Comparison of ENCODE assay signal across 8 cellular contexts in genomic region chr2:66433945-66434678, GRCh38. TPM values are rescaled to one million over a fixed set of nuclear protein-coding genes. Genes with fewer than 3 reads are reported as not detected.
DNase-seq lines count a peak whose midpoint lies in the region; ATAC-seq and TF ChIP-seq lines count a peak whose summit lies in the region.

No MANE protein-coding gene starts in this region.

- H3K9me3 Mint-ChIP-seq in activated naive CD4-positive, alpha-beta T cell treated with anti-CD3 and anti-CD28 coated beads, Interleukin-2, amount 10 ng/mL, durations not matched to agents 7 days and 5 days, result no peaks in the 10 kb centered on the region
- H3K9me3 Mint-ChIP-seq in effector memory CD8-positive, alpha-beta T cell, result no peaks in the 10 kb centered on the region
- no peaks in the 10 kb centered on the region for H3K9me3 Mint-ChIP-seq in memory B cell

- no peaks in the 10 kb centered on the region for H3K9me3 ChIP-seq in HUES6 (ENCODE audit: control insufficient read depth, insufficient read depth, low read depth, low read length)
- H3K9me3 ChIP-seq in RWPE2 (ENCODE audit: severe bottlenecking), result no peaks in the 10 kb centered on the region
- peaks cover 2% of the 10 kb centered on the region for H3K9me3 ChIP-seq in thymus (ENCODE audit: control insufficient read depth)

- H3K27ac Mint-ChIP-seq in activated naive CD4-positive, alpha-beta T cell treated with anti-CD3 and anti-CD28 coated beads, Interleukin-2, amount 10 ng/mL, durations not matched to agents 7 days and 5 days, result peak overlapping the region; percentile 24
- peak overlapping the region; percentile 11 to 80 for H3K27ac Mint-ChIP-seq in effector memory CD8-positive, alpha-beta T cell
- H3K27ac Mint-ChIP-seq in memory B cell, result no peak overlapping the region

- no peak for TF ChIP-seq CTCF in RWPE2 (IDR thresholded peaks at IDR 0.05; ENCODE audit: poor library complexity, severe bottlenecking)

- H3K27ac ChIP-seq in HUES6 (ENCODE audit: low read depth, low read length) (no peak overlapping the region; the same call in 1 of the 2 replicates), RWPE2 (ENCODE audit: poor library complexity, severe bottlenecking) (peak overlapping the region; percentile 80), thymus (ENCODE audit: low read depth) (peak overlapping the region; percentile 57)

- H3K36me3 ChIP-seq in HUES6 (ENCODE audit: control insufficient read depth, insufficient read depth, low read length) (no peaks in the 10 kb centered on the region), RWPE2 (ENCODE audit: low read depth) (0 out of 2 replicates have a peak, but pooled peaks cover 7% of the 10 kb centered on the region), thymus (ENCODE audit: control insufficient read depth, insufficient read depth) (no peaks in the 10 kb centered on the region)

- DNase-seq in activated naive CD4-positive, alpha-beta T cell treated with anti-CD3 and anti-CD28 coated beads, Interleukin-2, amount 10 ng/mL, durations not matched to agents 7 days and 5 days, result peak; percentile 44
- no peak for DNase-seq in activated naive CD4-positive, alpha-beta T cell treated with anti-CD3 and anti-CD28 coated beads, Interleukin-2, amount 50 U/mL, for 16 hours
- DNase-seq in RWPE2 (ENCODE audit: low spot score) (no peak), memory B cell (ENCODE audit: low spot score in 2 of 2) (no peak), activated gamma-delta T cell treated with Interleukin-2 at 50 U/mL for 16 hours (no peak)
- no peak for DNase-seq in effector memory CD8-positive, alpha-beta T cell

- ATAC-seq in RWPE2 (ENCODE audit: low read depth), result peak; percentile 44
- peak; percentile 44 for ATAC-seq in effector memory CD8-positive, alpha-beta T cell (replicated peaks)
- peak; percentile 34 for ATAC-seq in memory B cell (ENCODE audit: low read depth)

- H3K9ac ChIP-seq in HUES6 (ENCODE audit: low read length), result peak overlapping the region; percentile 80

- under 1% methylated on average over 61 of the region's 61 CpGs for WGBS in thymus

- peaks cover 38% of the 10 kb centered on the region for H3K4me1 ChIP-seq in HUES6 (ENCODE audit: control insufficient read depth, insufficient read depth, low read length)
- no peaks in the 10 kb centered on the region for H3K4me1 ChIP-seq in RWPE2 (ENCODE audit: insufficient read depth, poor library complexity, severe bottlenecking)
- no peaks in the 10 kb centered on the region for H3K4me1 ChIP-seq in thymus (ENCODE audit: control insufficient read depth, insufficient read depth, low read length)

- H3K4me1 Mint-ChIP-seq in activated naive CD4-positive, alpha-beta T cell treated with anti-CD3 and anti-CD28 coated beads, Interleukin-2, amount 10 ng/mL, durations not matched to agents 7 days and 5 days, result peaks cover 25% of the 10 kb centered on the region
- peaks cover 14 to 24% of the 10 kb centered on the region in 2 donors for H3K4me1 Mint-ChIP-seq in effector memory CD8-positive, alpha-beta T cell (ENCODE audit: low read depth in 2 of 2)
- H3K4me1 Mint-ChIP-seq in memory B cell, result peaks cover 17% of the 10 kb centered on the region

- peaks cover 87% of the 10 kb centered on the region for H3K27me3 Mint-ChIP-seq in activated naive CD4-positive, alpha-beta T cell treated with anti-CD3 and anti-CD28 coated beads, Interleukin-2, amount 10 ng/mL, durations not matched to agents 7 days and 5 days
- H3K27me3 Mint-ChIP-seq in effector memory CD8-positive, alpha-beta T cell, result peaks cover 72 to 74% of the 10 kb centered on the region in 2 donors
- H3K27me3 Mint-ChIP-seq in memory B cell, result peaks cover 28% of the 10 kb centered on the region

- H3K4me3 Mint-ChIP-seq in activated naive CD4-positive, alpha-beta T cell treated with anti-CD3 and anti-CD28 coated beads, Interleukin-2, amount 10 ng/mL, durations not matched to agents 7 days and 5 days, result peak overlapping the region; percentile 74
- peak overlapping the region; percentile 79 to 88 for H3K4me3 Mint-ChIP-seq in effector memory CD8-positive, alpha-beta T cell
- H3K4me3 Mint-ChIP-seq in memory B cell, result peak overlapping the region; percentile 73

- CTCF ChIA-PET in activated naive CD4-positive, alpha-beta T cell treated with anti-CD3 and anti-CD28 coated beads, Interleukin-2, amount 10 ng/mL, durations not matched to agents 7 days and 5 days (lab: Charles Lee), result no interaction called here

- H3K27me3 ChIP-seq in HUES6 (ENCODE audit: control insufficient read depth, insufficient read depth, low read length) (peaks cover 99% of the 10 kb centered on the region), RWPE2 (ENCODE audit: insufficient read depth, poor library complexity, severe bottlenecking) (no peaks in the 10 kb centered on the region), thymus (ENCODE audit: control insufficient read depth, insufficient read depth) (peaks cover 68% of the 10 kb centered on the region)

- H3K4me3 ChIP-seq in HUES6 (ENCODE audit: low read depth, low read length) (peak overlapping the region; percentile 65), RWPE2 (ENCODE audit: severe bottlenecking) (peak overlapping the region; percentile 81), thymus (ENCODE audit: low read length) (peak overlapping the region; percentile 44)

- peaks cover 5% of the 10 kb centered on the region for H3K36me3 Mint-ChIP-seq in activated naive CD4-positive, alpha-beta T cell treated with anti-CD3 and anti-CD28 coated beads, Interleukin-2, amount 10 ng/mL, durations not matched to agents 7 days and 5 days
- H3K36me3 Mint-ChIP-seq in effector memory CD8-positive, alpha-beta T cell (ENCODE audit: insufficient read depth), result no peaks in the 10 kb centered on the region
- no peaks in the 10 kb centered on the region for H3K36me3 Mint-ChIP-seq in memory B cell

RNA-seq across cellular contexts. Expression of gene MEIS1, which starts 0.8 kb away (rescaled TPM):
- polyA plus RNA-seq in thymus, result 15.5 TPM
